In genomic region chr11:71502026-71502425, GRCh38 we compare ENCODE assay signal across 16 cellular contexts. TPM values are rescaled to one million over a fixed set of nuclear protein-coding genes. Genes with fewer than 3 reads are reported as not detected.
DNase-seq lines count a peak whose midpoint lies in the region; ATAC-seq and TF ChIP-seq lines count a peak whose summit lies in the region.
"Had no signal": no experiment of that assay in that cellular context is flagged by ENCODE, and none has a peak within 500 bp of the region (broad histone marks: within the 10 kb centered on the region; RNA-seq: fewer than 3 reads in every experiment).

No MANE protein-coding gene starts in this region.

- H3K4me1 ChIP-seq in BLaER1 treated with 17β-estradiol and CSF1 and Interleukin-3, amounts not matched to agents 10 nM and 100 nM: peaks cover 57 to 96% (median 90%) of the 10 kb centered on the region in 10 experiments
- H3K4me1 ChIP-seq in MM.1S (ENCODE audit: low read length): peaks cover 5% of the 10 kb centered on the region
- H3K4me1 ChIP-seq: Caco-2, HAP-1 had no signal

- H3K27me3 Mint-ChIP-seq in activated CD8-positive, alpha-beta memory T cell treated with anti-CD3 and anti-CD28 coated beads, Interleukin-2, amount 10 ng/mL, durations not matched to agents 7 days and 5 days: no peaks in the 10 kb centered on the region
- H3K27me3 Mint-ChIP-seq in chondrocyte (ENCODE audit: low read depth): no peaks in the 10 kb centered on the region
- H3K27me3 Mint-ChIP-seq: B cell; CD4-positive, alpha-beta T cell had no signal

- H3K27ac ChIP-seq in BLaER1 treated with 17β-estradiol and CSF1 and Interleukin-3, amounts not matched to agents 10 nM and 100 nM: peak overlapping the region in 5 of 11 experiments; percentile 82 to 88 (median 83); a peak in 6 of 22 replicates
- no peak overlapping the region for H3K27ac ChIP-seq in MM.1S (ENCODE audit: low read length)
- H3K27ac ChIP-seq: C4-2B, GM23248 had no signal

- no peaks in the 10 kb centered on the region for H3K27me3 ChIP-seq in BLaER1 treated with 17β-estradiol and CSF1 and Interleukin-3, amounts not matched to agents 10 nM and 100 nM
- no peaks in the 10 kb centered on the region for H3K27me3 ChIP-seq in MM.1S (replicated peaks; ENCODE audit: insufficient read depth, low read length)

- no peaks in the 10 kb centered on the region for H3K4me1 Mint-ChIP-seq in activated CD8-positive, alpha-beta memory T cell treated with anti-CD3 and anti-CD28 coated beads, Interleukin-2, amount 10 ng/mL, durations not matched to agents 7 days and 5 days
- H3K4me1 Mint-ChIP-seq in chondrocyte (ENCODE audit: low read depth): peaks cover 9% of the 10 kb centered on the region

- H3K9ac ChIP-seq in BLaER1 treated with 17β-estradiol and CSF1 and Interleukin-3, amounts not matched to agents 10 nM and 100 nM: peak overlapping the region in 1 of 11 experiments; percentile 8; a peak in 1 of 22 replicates
- H3K9ac ChIP-seq in MM.1S (ENCODE audit: low read length): no peak overlapping the region
- H3K9ac ChIP-seq: GM23248 had no signal

- intact Hi-C loops in posterior vena cava (cut with DNase I): no loop called here

- H3K79me2 ChIP-seq in MM.1S (ENCODE audit: low read length): no peaks in the 10 kb centered on the region

- peak; percentile 33 for DNase-seq in activated CD8-positive, alpha-beta memory T cell treated with anti-CD3 and anti-CD28 coated beads, Interleukin-2, amount 10 ng/mL, durations not matched to agents 7 days and 5 days
- DNase-seq in activated CD8-positive, alpha-beta memory T cell treated with anti-CD3 and anti-CD28 coated beads, Interleukin-2, amount 50 U/mL, for 48 hours: no peak
- DNase-seq in chondrocyte (ENCODE audit: low spot score): peak; percentile 65
- DNase-seq in posterior vena cava (ENCODE audit: low spot score): peak; percentile 28
- DNase-seq in hypothalamus (lab: John Stamatoyannopoulos, UW): no peak
- no peak for DNase-seq in MM.1S
- DNase-seq: GM23248 had no signal

- no peaks in the 10 kb centered on the region for H3K9me2 ChIP-seq in MM.1S (replicated peaks; ENCODE audit: insufficient read depth, low read length)

- H3K4me2 ChIP-seq in BLaER1 treated with 17β-estradiol and CSF1 and Interleukin-3, amounts not matched to agents 10 nM and 100 nM: peak overlapping the region in 7 of 11 experiments; percentile 76 to 86 (median 83); a peak in 12 of 22 replicates
- H3K4me2 ChIP-seq in MM.1S (ENCODE audit: low read depth, low read length): no peak overlapping the region

- no peak overlapping the region for H3K4me3 Mint-ChIP-seq in activated CD8-positive, alpha-beta memory T cell treated with anti-CD3 and anti-CD28 coated beads, Interleukin-2, amount 10 ng/mL, durations not matched to agents 7 days and 5 days
- H3K4me3 Mint-ChIP-seq in chondrocyte (ENCODE audit: unreplicated experiment): no peak overlapping the region
- H3K4me3 Mint-ChIP-seq: B cell; CD4-positive, alpha-beta T cell had no signal

- H3K9me3 ChIP-seq in BLaER1 treated with 17β-estradiol and CSF1 and Interleukin-3, amounts not matched to agents 10 nM and 100 nM (replicated peaks in 1 of 11): peaks cover under 1 to 29% (median 17%) of the 10 kb centered on the region in 11 experiments
- no peaks in the 10 kb centered on the region for H3K9me3 ChIP-seq in MM.1S (replicated peaks; ENCODE audit: insufficient read depth, low read length)
- H3K9me3 ChIP-seq: Caco-2, HAP-1 had no signal

- H3K36me3 Mint-ChIP-seq in activated CD8-positive, alpha-beta memory T cell treated with anti-CD3 and anti-CD28 coated beads, Interleukin-2, amount 10 ng/mL, durations not matched to agents 7 days and 5 days: peaks cover 58% of the 10 kb centered on the region
- peaks cover 39% of the 10 kb centered on the region for H3K36me3 Mint-ChIP-seq in chondrocyte (ENCODE audit: low read depth)

- H3K4me3 ChIP-seq in BLaER1 treated with 17β-estradiol and CSF1 and Interleukin-3, amounts not matched to agents 10 nM and 100 nM: no peak overlapping the region
- H3K4me3 ChIP-seq in MM.1S (ENCODE audit: low read length): no peak overlapping the region
- H3K4me3 ChIP-seq: GM23248, HAP-1 had no signal

- TF ChIP-seq CTCF in chondrocyte (IDR thresholded peaks at IDR 0.05) (no peak), MM.1S (IDR thresholded peaks at IDR 0.05; ENCODE audit: low read length) (no peak)

- H3K9me3 Mint-ChIP-seq in activated CD8-positive, alpha-beta memory T cell treated with anti-CD3 and anti-CD28 coated beads, Interleukin-2, amount 10 ng/mL, durations not matched to agents 7 days and 5 days (ENCODE audit: low read depth): no peaks in the 10 kb centered on the region
- peaks cover 4% of the 10 kb centered on the region for H3K9me3 Mint-ChIP-seq in chondrocyte (ENCODE audit: low read depth)

- no peak overlapping the region for H3K27ac Mint-ChIP-seq in activated CD8-positive, alpha-beta memory T cell treated with anti-CD3 and anti-CD28 coated beads, Interleukin-2, amount 10 ng/mL, durations not matched to agents 7 days and 5 days
- H3K27ac Mint-ChIP-seq in chondrocyte (ENCODE audit: unreplicated experiment): no peak overlapping the region
- H3K27ac Mint-ChIP-seq: B cell; CD4-positive, alpha-beta T cell had no signal

- H4K20me1 ChIP-seq in BLaER1 treated with 17β-estradiol and CSF1 and Interleukin-3, amounts not matched to agents 10 nM and 100 nM: peaks cover 0 to 16% (median 0%) of the 10 kb centered on the region in 11 experiments; a peak in 4 of 22 replicates
- H4K20me1 ChIP-seq in MM.1S (ENCODE audit: insufficient read depth, low read length): no peaks in the 10 kb centered on the region

- H3F3A ChIP-seq in MM.1S (ENCODE audit: insufficient read depth, low read length): no peaks in the 10 kb centered on the region

- ATAC-seq in activated CD8-positive, alpha-beta memory T cell treated with anti-CD3 and anti-CD28 coated beads, Interleukin-2, amount 10 ng/mL, durations not matched to agents 7 days and 5 days: no peak
- ATAC-seq: HepG2 had no signal

- H2AFZ ChIP-seq in MM.1S (ENCODE audit: low read length): no peak overlapping the region
- H2AFZ ChIP-seq: GM23248 had no signal

- H3K36me3 ChIP-seq in BLaER1 treated with 17β-estradiol and CSF1 and Interleukin-3, amounts not matched to agents 10 nM and 100 nM: peaks cover 44 to 80% (median 55%) of the 10 kb centered on the region in 11 experiments
- peaks cover 3% of the 10 kb centered on the region; the same call in 1 of the 2 replicates for H3K36me3 ChIP-seq in MM.1S (replicated peaks; ENCODE audit: insufficient read depth, low read length)

- CTCF ChIA-PET in activated CD8-positive, alpha-beta memory T cell treated with anti-CD3 and anti-CD28 coated beads, Interleukin-2, amount 10 ng/mL, durations not matched to agents 7 days and 5 days (lab: Charles Lee): no interaction called here

RNA-seq across cellular contexts. Expression of gene KRTAP5-7, which starts 25.0 kb away (rescaled TPM):
- not detected for total RNA-seq in activated CD8-positive, alpha-beta memory T cell treated with anti-CD3 and anti-CD28 coated beads, Interleukin-2, amount 10 ng/mL, durations not matched to agents 7 days and 5 days
- total RNA-seq in chondrocyte: not detected in 3 replicates
- under 1 TPM in 1 of 2 donors, not detected in 1; 0.24 TPM for total RNA-seq in posterior vena cava
- total RNA-seq: A172; Caco-2; CD4-positive, alpha-beta T cell; GM23248; H4; HepG2 had no signal

RNA-seq across cellular contexts. Expression of gene KRTAP5-8, which starts 35.8 kb away (rescaled TPM):
- total RNA-seq in activated CD8-positive, alpha-beta memory T cell treated with anti-CD3 and anti-CD28 coated beads, Interleukin-2, amount 10 ng/mL, durations not matched to agents 7 days and 5 days: not detected
- total RNA-seq in chondrocyte (not detected in 3 replicates), posterior vena cava (not detected)
- total RNA-seq: A172; Caco-2; CD4-positive, alpha-beta T cell; GM23248; H4; HepG2 had no signal

RNA-seq across cellular contexts. Expression of gene KRTAP5-9, which starts 46.2 kb away (rescaled TPM):
- total RNA-seq in activated CD8-positive, alpha-beta memory T cell treated with anti-CD3 and anti-CD28 coated beads, Interleukin-2, amount 10 ng/mL, durations not matched to agents 7 days and 5 days: not detected
- 0.20 to 0.36 TPM in 2 of 3 replicates, not detected in the other for total RNA-seq in chondrocyte
- under 1 TPM; 0.19 to 0.37 TPM for total RNA-seq in posterior vena cava
- total RNA-seq: A172, Caco-2, GM23248, H4 had no signal

RNA-seq across cellular contexts. Expression of gene NADSYN1, which starts 49.0 kb away (rescaled TPM):
- 100 to 1,000 TPM in 1 of 2 experiments, 10 to 100 TPM in 1; 97.7 to 134 TPM for total RNA-seq in activated CD8-positive, alpha-beta memory T cell treated with anti-CD3 and anti-CD28 coated beads, Interleukin-2, amount 10 ng/mL, durations not matched to agents 7 days and 5 days
- total RNA-seq in chondrocyte (38.8 to 47.5 TPM (median 41.4 TPM) in 3 replicates), posterior vena cava (10 to 100 TPM; 38.7 to 48.1 TPM)

RNA-seq across cellular contexts. Expression of gene DHCR7, which starts 53.8 kb away (rescaled TPM):
- 10 to 100 TPM; 54.7 to 90.5 TPM for total RNA-seq in activated CD8-positive, alpha-beta memory T cell treated with anti-CD3 and anti-CD28 coated beads, Interleukin-2, amount 10 ng/mL, durations not matched to agents 7 days and 5 days
- total RNA-seq in chondrocyte (44.4 to 58.7 TPM (median 57.5 TPM) in 3 replicates), posterior vena cava (10 to 100 TPM; 14.9 to 15.5 TPM)

Comparison
In these comparisons a context has a peak if more than half of its experiments do, and no peak if none do; other contexts are left out.
1. DNase-seq: peak in activated CD8-positive, alpha-beta memory T cell treated with anti-CD3 and anti-CD28 coated beads, Interleukin-2, amount 10 ng/mL, durations not matched to agents 7 days and 5 days (single experiment), chondrocyte (single experiment) and posterior vena cava (single experiment); none in activated CD8-positive, alpha-beta memory T cell treated with anti-CD3 and anti-CD28 coated beads, Interleukin-2, amount 50 U/mL, for 48 hours (single experiment), hypothalamus (0 of 51) and MM.1S (single experiment).